ENCODE assay signal across 8 cellular contexts in genomic region chr5:103258368-103258956, GRCh38. TPM values are rescaled to one million over a fixed set of nuclear protein-coding genes. Genes with fewer than 3 reads are reported as not detected.
A peak's percentile ranks its signal among the peaks of the same experiment; 100 is the strongest.
DNase-seq lines count a peak whose midpoint lies in the region; ATAC-seq lines count a peak whose summit lies in the region.

MACIR (plus strand) TSS chr5:103258763; CDS start chr5:103275920, 17,157 bp downstream.

- no peaks in the 10 kb centered on the region for H3K27me3 ChIP-seq in effector memory CD4-positive, alpha-beta T cell (replicated peaks; ENCODE audit: control insufficient read depth, insufficient read depth, low read length, poor library complexity, severe bottlenecking)

- ATAC-seq in GM21360 (IDR thresholded peaks at IDR 0.05; ENCODE audit: unreplicated experiment) = peak; percentile 85

- DNase-seq in COLO829 (ENCODE audit: low spot score) (peak; percentile 80), HT-29 (ENCODE audit: low spot score) (peak; percentile 95), NOMO-1 (lab: John Stamatoyannopoulos, UW; ENCODE audit: unreplicated experiment in 2 of 2) (peak; percentile 94 to 98), lung microvascular endothelial cell (ENCODE audit: low read depth in 2 of 2) (peak; percentile 77 to 98)
- DNase-seq in activated CD8-positive, alpha-beta memory T cell treated with anti-CD3 and anti-CD28 coated beads for 48 hours (ENCODE audit: low read depth in 2 of 3, low spot score in 2 of 3) = peak; percentile 67 to 82 (median 70)
- peak; percentile 89 to 93 (median 91) for DNase-seq in effector memory CD4-positive, alpha-beta T cell
- DNase-seq in stimulated activated CD4-positive, alpha-beta T cell treated with anti-CD3 and anti-CD28 coated beads, TNF-alpha, amount 100 ng/mL, for 4 hours (ENCODE audit: low read depth in 3 of 3) = peak; percentile 78 to 90 (median 86)

- H3K9me3 ChIP-seq in effector memory CD4-positive, alpha-beta T cell (ENCODE audit: control insufficient read depth, low read length) = no peaks in the 10 kb centered on the region

- peaks cover 8% of the 10 kb centered on the region for H3K4me1 ChIP-seq in effector memory CD4-positive, alpha-beta T cell (ENCODE audit: control insufficient read depth, insufficient read depth, low read length, poor library complexity, severe bottlenecking)

- H3K27ac ChIP-seq in effector memory CD4-positive, alpha-beta T cell (ENCODE audit: insufficient read depth, low read length, poor library complexity, severe bottlenecking) = peak within 1 kb of the TSS; percentile 56

- no peaks in the 10 kb centered on the region for H3K36me3 ChIP-seq in effector memory CD4-positive, alpha-beta T cell (ENCODE audit: control insufficient read depth, insufficient read depth, low read length)

- H3K4me3 ChIP-seq in effector memory CD4-positive, alpha-beta T cell (ENCODE audit: insufficient read depth, low read depth, low read length, poor library complexity, severe bottlenecking) = peak within 1 kb of the TSS; percentile 88

RNA-seq across cellular contexts. Expression of gene MACIR, which starts in this region (rescaled TPM):
- total RNA-seq in HT-29 (2014; rRNA removed; shearing (Covaris generic)) = 9.2 and 11.2 TPM in 2 replicates
- 3.7 and 7.1 TPM in 2 replicates for total RNA-seq in lung microvascular endothelial cell

Comparison
In these comparisons a context has a peak if more than half of its experiments do, and no peak if none do; other contexts are left out.
1. Peak in every context shown above with its lines: DNase-seq, ATAC-seq, H3K4me3 ChIP-seq and H3K27ac ChIP-seq.